In the genomic region with DNA sequence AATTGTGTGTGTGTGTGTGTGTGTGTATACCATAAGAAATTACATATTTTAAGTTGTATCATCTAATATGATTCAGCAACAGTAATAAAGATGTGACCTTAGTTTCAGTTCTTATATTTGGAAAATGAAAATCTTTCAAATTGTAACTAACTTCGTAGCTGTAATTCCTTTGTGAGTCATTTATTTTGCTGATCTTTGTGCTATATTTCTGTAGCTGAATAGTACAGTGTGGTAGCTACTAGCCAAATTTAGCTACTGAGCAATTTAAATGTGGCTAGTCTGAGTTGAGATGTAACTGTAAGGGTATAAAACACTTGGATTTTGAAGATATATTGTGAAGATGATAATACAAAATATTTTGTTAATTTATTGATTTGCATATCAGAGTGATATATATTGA, we compare ENCODE assay signal across 15 cellular contexts.
DNase-seq lines count a peak whose midpoint lies in the region; ATAC-seq and TF ChIP-seq lines count a peak whose summit lies in the region.
"Had no signal": no experiment of that assay in that cellular context is flagged by ENCODE, and none has a peak within 500 bp of the region (broad histone marks: within the 10 kb centered on the region; RNA-seq: fewer than 3 reads in every experiment).

No MANE protein-coding gene starts in this region.

- TF ChIP-seq CTCF in AG10803 (conservative IDR thresholded peaks at IDR 0.05; ENCODE audit: low read length) = no peak
- no peak for TF ChIP-seq CTCF in colonic mucosa (IDR thresholded peaks at IDR 0.05)

- DNase-seq in AG10803 (ENCODE audit: low read depth) = peak; percentile 34
- peak; percentile 7 for DNase-seq in hepatic stellate cell (ENCODE audit: low spot score)
- no peak for DNase-seq in NCI-H1048 (lab: John Stamatoyannopoulos, UW)
- DNase-seq in colonic mucosa = no peak
- DNase-seq in NCI-H446 treated with DMSO at 0.1 percent for 48 hours (lab: John Stamatoyannopoulos, UW) = no peak
- DNase-seq in A172 (ENCODE audit: low spot score) = no peak
- DNase-seq: CD4-positive, alpha-beta T cell; GF-D8; hypothalamus; NCI-H2029 treated with DMSO at 0.1 percent for 48 hours had no signal

- peak overlapping the region; percentile 34 for H3K27ac Mint-ChIP-seq in activated T-helper 17 cell treated with anti-CD3 and anti-CD28 coated beads, Interleukin-2, amount 50 U/mL, for 72 hours
- H3K27ac Mint-ChIP-seq: CD4-positive, alpha-beta T cell had no signal

- no peak overlapping the region for H3K27ac ChIP-seq in colonic mucosa
- H3K27ac ChIP-seq: breast epithelium, skin epidermis, VCaP had no signal

- no peaks in the 10 kb centered on the region for H3K9me3 Mint-ChIP-seq in activated T-helper 17 cell treated with anti-CD3 and anti-CD28 coated beads, Interleukin-2, amount 50 U/mL, for 72 hours
- H3K9me3 Mint-ChIP-seq: CD4-positive, alpha-beta T cell had no signal

- no peaks in the 10 kb centered on the region for H3K36me3 ChIP-seq in colonic mucosa
- H3K36me3 ChIP-seq: breast epithelium had no signal

- no peak overlapping the region for H3K4me3 ChIP-seq in AG10803 (ENCODE audit: low read length)
- H3K4me3 ChIP-seq in colonic mucosa = no peak overlapping the region
- H3K4me3 ChIP-seq: breast epithelium, skin epidermis had no signal

- no peak overlapping the region for H3K4me3 Mint-ChIP-seq in activated T-helper 17 cell treated with anti-CD3 and anti-CD28 coated beads, Interleukin-2, amount 50 U/mL, for 72 hours
- H3K4me3 Mint-ChIP-seq: CD4-positive, alpha-beta T cell had no signal

- intact Hi-C loops in colonic mucosa (cut with DNase I) = no loop called here

- no peak overlapping the region for H3K9ac ChIP-seq in colonic mucosa (ENCODE audit: low read depth in 2 of 2, low read length in 2 of 2)

- H3K27me3 ChIP-seq in colonic mucosa = no peaks in the 10 kb centered on the region
- H3K27me3 ChIP-seq: breast epithelium had no signal

- peak; percentile 40 for ATAC-seq in GM18858 (IDR thresholded peaks at IDR 0.05; ENCODE audit: unreplicated experiment)
- peak; percentile 93 for ATAC-seq in activated T-helper 17 cell treated with anti-CD3 and anti-CD28 coated beads, Interleukin-2, amount 50 U/mL, for 72 hours (replicated peaks)

- H3K27me3 Mint-ChIP-seq in activated T-helper 17 cell treated with anti-CD3 and anti-CD28 coated beads, Interleukin-2, amount 50 U/mL, for 72 hours = no peaks in the 10 kb centered on the region
- H3K27me3 Mint-ChIP-seq: CD4-positive, alpha-beta T cell had no signal

- peaks cover 8% of the 10 kb centered on the region for H3K4me1 Mint-ChIP-seq in activated T-helper 17 cell treated with anti-CD3 and anti-CD28 coated beads, Interleukin-2, amount 50 U/mL, for 72 hours

- peaks cover 54% of the 10 kb centered on the region for H3K36me3 Mint-ChIP-seq in activated T-helper 17 cell treated with anti-CD3 and anti-CD28 coated beads, Interleukin-2, amount 50 U/mL, for 72 hours (ENCODE audit: low read depth)

- H3K9me3 ChIP-seq in colonic mucosa = no peaks in the 10 kb centered on the region
- H3K9me3 ChIP-seq: breast epithelium had no signal

- no peaks in the 10 kb centered on the region for H3K4me1 ChIP-seq in colonic mucosa
- H3K4me1 ChIP-seq: breast epithelium had no signal

Comparison
In these comparisons a context has a peak if more than half of its experiments do, and no peak if none do; other contexts are left out.
1. DNase-seq: peak in AG10803 (single experiment) and hepatic stellate cell (single experiment); none in NCI-H1048 (single experiment), colonic mucosa (single experiment), NCI-H446 treated with DMSO at 0.1 percent for 48 hours (single experiment) and A172 (single experiment).